In genomic region chr1:39133340-39133684, GRCh38 we compare ENCODE assay signal across 10 cellular contexts.
A peak's percentile ranks its signal among the peaks of the same experiment; 100 is the strongest.
DNase-seq lines count a peak whose midpoint lies in the region; ATAC-seq, FAIRE-seq and TF ChIP-seq lines count a peak whose summit lies in the region.
"Had no signal": no experiment of that assay in that cellular context is flagged by ENCODE, and none has a peak within 500 bp of the region (broad histone marks: within the 10 kb centered on the region; RNA-seq: fewer than 3 reads in every experiment).

No MANE protein-coding gene starts in this region.

- no peaks in the 10 kb centered on the region for H3K9me2 ChIP-seq in PC-3 (replicated peaks; ENCODE audit: low read length)

- no peaks in the 10 kb centered on the region for H3K9me3 ChIP-seq in PC-3 (ENCODE audit: low read length)
- no peaks in the 10 kb centered on the region for H3K9me3 ChIP-seq in colonic mucosa
- no peaks in the 10 kb centered on the region for H3K9me3 ChIP-seq in mesodermal cell (ENCODE audit: control insufficient read depth, low read length)

- H3K27me3 ChIP-seq in PC-3 (ENCODE audit: low read length) (no peaks in the 10 kb centered on the region), colonic mucosa (no peaks in the 10 kb centered on the region)

- FAIRE-seq in urothelium cell line (lab: Jason Lieb, UNC) = no peak
- FAIRE-seq: GM12892 had no signal

- H3K9ac ChIP-seq in PC-3 (ENCODE audit: low read length) (peak overlapping the region; percentile 54; the same call in 1 of the 2 replicates), colonic mucosa (ENCODE audit: low read depth in 2 of 2, low read length in 2 of 2) (peak overlapping the region in 1 of 2 donors; percentile 14)

- POLR2A ChIA-PET in PC-3 (lab: Charles Lee; ENCODE audit: unreplicated experiment) = interaction anchor here (0.6 to 1.1 kb wide), 2 partner anchors 23 to 25 kb away, joined by 3 read pairs; no protein-coding TSS in a partner anchor

- no peaks in the 10 kb centered on the region for H4K20me1 ChIP-seq in PC-3 (ENCODE audit: low read length)

- TF ChIP-seq CTCF in PC-3 (conservative IDR thresholded peaks at IDR 0.05; ENCODE audit: low read depth, low read length) (no peak), colonic mucosa (IDR thresholded peaks at IDR 0.05) (no peak)

- H3K27ac ChIP-seq in PC-3 (ENCODE audit: low read length) = peak overlapping the region; percentile 91
- peak overlapping the region; percentile 48 for H3K27ac ChIP-seq in colonic mucosa
- H3K27ac ChIP-seq in mesodermal cell (ENCODE audit: low read depth, low read length, severe bottlenecking) = peak overlapping the region; percentile 93
- peak overlapping the region; percentile 61 for H3K27ac ChIP-seq in temporal lobe (ENCODE audit: low read depth, low read length)

- H3K36me3 ChIP-seq in PC-3 (ENCODE audit: low read depth, low read length) = no peaks in the 10 kb centered on the region
- H3K36me3 ChIP-seq in colonic mucosa = no peaks in the 10 kb centered on the region
- H3K36me3 ChIP-seq in mesodermal cell (ENCODE audit: control insufficient read depth, insufficient read depth, low read length) = peaks cover 11% of the 10 kb centered on the region

- H3K4me1 ChIP-seq in PC-3 (ENCODE audit: insufficient read depth, low read length) = peaks cover 61% of the 10 kb centered on the region
- peaks cover 13% of the 10 kb centered on the region for H3K4me1 ChIP-seq in colonic mucosa
- peaks cover 61% of the 10 kb centered on the region for H3K4me1 ChIP-seq in mesodermal cell (ENCODE audit: control insufficient read depth, insufficient read depth, low read length, poor library complexity, severe bottlenecking)

- H2AFZ ChIP-seq in PC-3 (ENCODE audit: low read length) = no peak overlapping the region

- no peak for ATAC-seq in PC-3

- intact Hi-C loops in PC-3 (cut with micrococcal nuclease) (loop anchor here (1.0 to 2.0 kb wide), 4 partner anchors 15 to 125 kb away; no protein-coding TSS in a partner anchor), colonic mucosa (cut with DNase I) (no loop called here)

- peaks cover 6% of the 10 kb centered on the region for H3F3A ChIP-seq in PC-3 (ENCODE audit: low read length, unreplicated experiment)

- DNase-seq in PC-3 (no peak), colonic mucosa (no peak), urothelium cell line (ENCODE audit: low spot score) (no peak), NCI-H774 (lab: John Stamatoyannopoulos, UW) (no peak)
- no peak for DNase-seq in stimulated activated naive CD4-positive, alpha-beta T cell treated with Interleukin-2 at 50 U/mL for 16 hours (lab: John Stamatoyannopoulos, UW)
- DNase-seq: activated CD4-positive, alpha-beta memory T cell treated with anti-CD3 and anti-CD28 coated beads for 36 hours; activated naive CD4-positive, alpha-beta T cell had no signal

- no TSS peak for BruUV-seq in PC-3 (replicated peaks; lab: Mats Ljungman, UMichigan)

- WGBS in mesodermal cell (ENCODE audit: insufficient coverage in 2 of 2), 2 experiments = no CpG with 5 or more reads among the region's 1 CpG

- peaks cover 63% of the 10 kb centered on the region for H3K79me2 ChIP-seq in PC-3 (ENCODE audit: low read length)

- H3K4me3 ChIP-seq in PC-3 (ENCODE audit: low read length) (peak overlapping the region; percentile 25; the same call in 1 of the 2 replicates), colonic mucosa (no peak overlapping the region), mesodermal cell (ENCODE audit: extremely low read depth, insufficient read depth, low read length, poor library complexity, severe bottlenecking) (no peak overlapping the region)

- peak overlapping the region; percentile 69 for H3K4me2 ChIP-seq in PC-3 (ENCODE audit: low read length)

- CTCF ChIA-PET in PC-3 (lab: Charles Lee) = interaction anchor here (0.6 to 2.0 kb wide), 8 partner anchors 25 to 1764 kb away, joined by 3 to 23 read pairs (median 5); no protein-coding TSS in a partner anchor
